In genomic region chr1:147496571-147496970, GRCh38 we compare ENCODE assay signal across 9 cellular contexts. TPM values are rescaled to one million over a fixed set of nuclear protein-coding genes. Genes with fewer than 3 reads are reported as not detected.
DNase-seq lines count a peak whose midpoint lies in the region; ATAC-seq, FAIRE-seq and TF ChIP-seq lines count a peak whose summit lies in the region.
"Had no signal": no experiment of that assay in that cellular context is flagged by ENCODE, and none has a peak within 500 bp of the region (broad histone marks: within the 10 kb centered on the region; RNA-seq: fewer than 3 reads in every experiment).

No MANE protein-coding gene starts in this region.

- CTCF ChIA-PET in BJ (lab: Yijun Ruan, JAX) = interaction anchor here (0.8 to 3.5 kb wide), 20 partner anchors 15 to 396 kb away, joined by 3 to 33 read pairs (median 5); partner anchors contain the start of gene BCL9
- CTCF ChIA-PET in IMR-90 (lab: Yijun Ruan, JAX) = interaction anchor here (0.7 to 1.4 kb wide), 5 partner anchors 15 to 396 kb away, joined by 3 to 6 read pairs (median 4); no protein-coding TSS in a partner anchor
- CTCF ChIA-PET in mammary epithelial cell (lab: Charles Lee; ENCODE audit: low non-redundant PET) = interaction anchor here (0.6 kb wide), 1 partner anchor 12 kb away, joined by 3 read pairs; no protein-coding TSS in a partner anchor

- intact Hi-C loops in IMR-90 (cut with micrococcal nuclease) (no loop called here), mammary epithelial cell (cut with micrococcal nuclease) (loop anchor here (5.0 to 10.0 kb wide), 4 partner anchors 131 to 228 kb away; no protein-coding TSS in a partner anchor), mucosa of descending colon (cut with DNase I, micrococcal nuclease) (loop anchor here (5.0 to 10.0 kb wide), 3 partner anchors 128 to 398 kb away; no protein-coding TSS in a partner anchor)

- dilution Hi-C loops in IMR-90 (cut with HindIII; ENCODE audit: low sequenced_read_pairs, unreplicated experiment) = no loop called here
- dilution Hi-C loops in mammary epithelial cell (cut with HindIII; ENCODE audit: low sequenced_read_pairs) = no loop called here

- H2AK5ac ChIP-seq in IMR-90 (ENCODE audit: low read depth, low read length) = no peak overlapping the region

- no peaks in the 10 kb centered on the region for H3K79me1 ChIP-seq in IMR-90 (ENCODE audit: low read depth in 1 of 2, low read length in 2 of 2)

- H2AFZ ChIP-seq in IMR-90 (replicated peaks; ENCODE audit: low read length, poor library complexity) (no peak overlapping the region), mammary epithelial cell (ENCODE audit: low read depth, low read length) (no peak overlapping the region)

- FAIRE-seq in GM12891 (lab: Jason Lieb, UNC) (no peak), D721Med (lab: Jason Lieb, UNC) (no peak), GM19239 (lab: Jason Lieb, UNC) (no peak)

- no peaks in the 10 kb centered on the region for H4K20me1 ChIP-seq in IMR-90 (ENCODE audit: insufficient read depth, low read length)
- H4K20me1 ChIP-seq in mammary epithelial cell (ENCODE audit: insufficient read depth, low read length) = no peaks in the 10 kb centered on the region

- no peak overlapping the region for H3K4ac ChIP-seq in IMR-90 (ENCODE audit: low read depth, low read length)

- in situ Hi-C loops in IMR-90 (cut with MboI; ENCODE audit: low sequenced_read_pairs) (loop anchor here (25.0 kb wide), 1 partner anchor 391 kb away; no protein-coding TSS in a partner anchor), mammary epithelial cell (cut with MboI; ENCODE audit: low sequenced_read_pairs in 2 of 2) (loop anchor here in 1 of 2 donors (10.0 kb wide), 3 partner anchors 138 to 408 kb away; partner anchors contain the start of gene GJA8)

- no peak overlapping the region for H4K5ac ChIP-seq in IMR-90 (ENCODE audit: low read depth, low read length)

- H3K4me2 ChIP-seq in IMR-90 (ENCODE audit: low read depth, low read length) = no peak overlapping the region
- H3K4me2 ChIP-seq in mammary epithelial cell (ENCODE audit: insufficient read depth, low read depth, low read length) = no peak overlapping the region

- ATAC-seq in IMR-90 (ENCODE audit: low read depth) (peak; percentile 28; the same call in 1 of the 2 replicates), mucosa of descending colon (peak; percentile 66)

- no peak overlapping the region for H4K8ac ChIP-seq in IMR-90 (ENCODE audit: low read depth in 2 of 2, low read length in 2 of 2)

- no peak overlapping the region for H3K56ac ChIP-seq in IMR-90 (ENCODE audit: extremely low read depth, insufficient read depth, low read length)

- H3K27me3 ChIP-seq in BJ (ENCODE audit: control insufficient read depth, insufficient read depth, low read length) = peaks cover 6% of the 10 kb centered on the region; the same call in 1 of the 2 replicates
- H3K27me3 ChIP-seq in IMR-90 (ENCODE audit: control insufficient read depth, insufficient read depth, low read length) = peaks cover 2% of the 10 kb centered on the region
- H3K27me3 ChIP-seq in mammary epithelial cell (ENCODE audit: insufficient read depth, low read length) = no peaks in the 10 kb centered on the region

- no peak overlapping the region for H2BK15ac ChIP-seq in IMR-90 (ENCODE audit: low read depth, low read length)

- H2BK20ac ChIP-seq in IMR-90 (ENCODE audit: low read depth, low read length) = no peak overlapping the region

- H2BK120ac ChIP-seq in IMR-90 (ENCODE audit: low read depth, low read length) = no peak overlapping the region

- no CpG with 5 or more reads among the region's 4 CpGs for WGBS in IMR-90 (ENCODE audit: extremely low coverage in 2 of 2, insufficient read length in 1 of 2), 2 experiments
- 100% methylated on average over 1 of the region's 4 CpGs for WGBS in mammary epithelial cell (ENCODE audit: low coverage, missing lambda C conversion rate)

- no peak overlapping the region for H2BK5ac ChIP-seq in IMR-90 (ENCODE audit: low read depth, low read length, poor library complexity, severe bottlenecking)

- no peak overlapping the region for H4K91ac ChIP-seq in IMR-90 (ENCODE audit: insufficient read depth, low read depth, low read length)

- H3K9me3 ChIP-seq in IMR-90 (ENCODE audit: control insufficient read depth, insufficient read depth, low read length) (no peaks in the 10 kb centered on the region), mammary epithelial cell (replicated peaks; ENCODE audit: insufficient read depth, low read length) (no peaks in the 10 kb centered on the region), mucosa of descending colon (no peaks in the 10 kb centered on the region)

- H3K9me1 ChIP-seq in IMR-90 (ENCODE audit: insufficient read depth, low read length) = no peaks in the 10 kb centered on the region

- H3K23ac ChIP-seq in IMR-90 (ENCODE audit: low read depth, low read length) = no peak overlapping the region

- 0 out of 2 replicates have a peak, but pooled peaks have one; percentile 4 for TF ChIP-seq RAD21 in IMR-90 (IDR thresholded peaks at IDR 0.05; ENCODE audit: low read length)

- no peaks in the 10 kb centered on the region for H3K79me2 ChIP-seq in mammary epithelial cell (ENCODE audit: insufficient read depth, low read length)

- H3K27ac ChIP-seq in IMR-90 (ENCODE audit: insufficient read depth, low read length) = no peak overlapping the region
- no peak overlapping the region for H3K27ac ChIP-seq in mammary epithelial cell (ENCODE audit: insufficient read depth, low read depth, low read length)

- H3K9ac ChIP-seq in IMR-90 (ENCODE audit: low read depth, low read length) (no peak overlapping the region), mammary epithelial cell (ENCODE audit: insufficient read depth, low read length) (no peak overlapping the region)

- H3K18ac ChIP-seq in IMR-90 (ENCODE audit: low read depth, low read length) = no peak overlapping the region

- H3K36me3 ChIP-seq in BJ (ENCODE audit: control insufficient read depth, insufficient read depth, low read length) (no peaks in the 10 kb centered on the region), IMR-90 (ENCODE audit: control insufficient read depth, insufficient read depth, low read length) (no peaks in the 10 kb centered on the region), mammary epithelial cell (ENCODE audit: insufficient read depth, low read length) (no peaks in the 10 kb centered on the region), mucosa of descending colon (ENCODE audit: low read depth) (no peaks in the 10 kb centered on the region)

- H3K14ac ChIP-seq in IMR-90 (replicated peaks; ENCODE audit: low read depth, low read length) = no peak overlapping the region

- DNase-seq in BJ (ENCODE audit: low read depth) (no peak), IMR-90 (peak; percentile 37), mammary epithelial cell (no peak), mucosa of descending colon (peak in 1 of 3 donors; percentile 22), GM12891 (ENCODE audit: insufficient read length, low spot score) (no peak), D721Med (ENCODE audit: insufficient read length, low spot score) (no peak), DMS79 treated with DMSO at 0.1 percent for 48 hours (lab: John Stamatoyannopoulos, UW) (no peak), GM19239 (ENCODE audit: insufficient read length, low spot score) (no peak)
- DNase-seq: T-helper 2 cell had no signal

- H3K4me3 ChIP-seq in BJ (ENCODE audit: low read depth, low read length) = no peak overlapping the region
- no peak overlapping the region for H3K4me3 ChIP-seq in IMR-90 (ENCODE audit: insufficient read depth, low read depth, low read length)
- no peak overlapping the region for H3K4me3 ChIP-seq in mammary epithelial cell (replicated peaks in 1 of 3; ENCODE audit: insufficient read depth in 1 of 3, low read depth in 2 of 3, low read length in 3 of 3)
- H3K4me3 ChIP-seq in mucosa of descending colon = no peak overlapping the region

- no peaks in the 10 kb centered on the region for H3K4me1 ChIP-seq in IMR-90 (ENCODE audit: control insufficient read depth, insufficient read depth, low read length)
- H3K4me1 ChIP-seq in mammary epithelial cell (ENCODE audit: insufficient read depth, low read length) = no peaks in the 10 kb centered on the region
- H3K4me1 ChIP-seq in mucosa of descending colon (ENCODE audit: low read depth) = no peaks in the 10 kb centered on the region

- no peak overlapping the region for H2AK9ac ChIP-seq in IMR-90 (replicated peaks; ENCODE audit: low read depth, low read length, poor library complexity)

- BruUV-seq in IMR-90 (replicated peaks; lab: Mats Ljungman, UMichigan) (no TSS peak), mammary epithelial cell (replicated peaks; lab: Mats Ljungman, UMichigan) (no TSS peak)

- TF ChIP-seq POLR2A in IMR-90 (IDR thresholded peaks at IDR 0.05; ENCODE audit: low read depth, low read length) (no peak), GM12891 (IDR thresholded peaks at IDR 0.05; ENCODE audit: low read depth, low read length) (no peak)

- POLR2A ChIA-PET in BJ (lab: Charles Lee) (no interaction called here), IMR-90 (lab: Charles Lee; ENCODE audit: unreplicated experiment) (no interaction called here)

- TF ChIP-seq CTCF in BJ (IDR thresholded peaks at IDR 0.05; ENCODE audit: insufficient read depth, low read depth, low read length) (peak; percentile 58), IMR-90 (conservative IDR thresholded peaks at IDR 0.05; ENCODE audit: low read depth, low read length) (peak; percentile 41), mammary epithelial cell (conservative IDR thresholded peaks at IDR 0.05 in 1 of 2, IDR thresholded peaks at IDR 0.05 in 1 of 2; ENCODE audit: extremely low read depth in 1 of 2, insufficient read depth in 1 of 2, low read depth in 1 of 2, low read length in 2 of 2) (peak; percentile 39 to 46), mucosa of descending colon (IDR thresholded peaks at IDR 0.05) (no peak), D721Med (IDR thresholded peaks at IDR 0.05; ENCODE audit: insufficient read depth, missing control alignments) (no peak)

TF ChIP-seq in IMR-90, 13 proteins besides CTCF, POLR2A, EP300 and RAD21 (continues in another document):
- no peak for TF ChIP-seq CHD1 (IDR thresholded peaks at IDR 0.05; ENCODE audit: low read depth, low read length)
- no peak for TF ChIP-seq NFE2L2 (IDR thresholded peaks at IDR 0.05; ENCODE audit: low read depth, low read length)
- no peak for TF ChIP-seq MAZ (IDR thresholded peaks at IDR 0.05; ENCODE audit: borderline replicate concordance, low read depth, low read length)

TF ChIP-seq in GM12891, 5 proteins besides CTCF, POLR2A, EP300 and RAD21 (continues in another document):
- no peak for TF ChIP-seq TAF1 (IDR thresholded peaks at IDR 0.05; ENCODE audit: low read depth, low read length)
- no peak for TF ChIP-seq POLR2AphosphoS5 (IDR thresholded peaks at IDR 0.05; ENCODE audit: low read depth, low read length)
- TF ChIP-seq SPI1 (IDR thresholded peaks at IDR 0.05; ENCODE audit: low read depth, low read length) = no peak

RNA-seq across cellular contexts. Expression of gene BCL9, which starts 44.7 kb away (rescaled TPM):
- 4.8 and 5.3 TPM in 2 replicates for polyA plus RNA-seq in BJ (2011; rRNA removed)
- polyA minus RNA-seq in BJ (2011; rRNA and poly(A)+ RNA removed) = 6.2 and 8.7 TPM in 2 replicates
- total RNA-seq in IMR-90 (2012; rRNA removed) = 3.6 and 5.0 TPM in 2 replicates
- polyA plus RNA-seq in IMR-90 (2012; rRNA removed) = 10.5 and 12.4 TPM in 2 replicates
- 4.2 and 9.7 TPM in 2 replicates for polyA plus RNA-seq in IMR-90 (2012; cell fraction: cytosol; rRNA removed)
- polyA plus RNA-seq in IMR-90 (2012; cell fraction: nucleus; rRNA removed; ENCODE audit: low replicate concordance) = 9.2 and 12.4 TPM in 2 replicates
- 10 to 100 TPM in 1 of 2 donors, 1 to 10 TPM in 1; 4.3 to 13.7 TPM for total RNA-seq in mammary epithelial cell
- 4.1 TPM for polyA plus RNA-seq in mammary epithelial cell
- 4.1 TPM for polyA minus RNA-seq in mammary epithelial cell
- 10 to 100 TPM; 17.2 to 24.9 (median 18.6) TPM for total RNA-seq in mucosa of descending colon
- 7.4 TPM for polyA plus RNA-seq in GM12891 (2012; ENCODE audit: low read depth, missing spikeins)

Comparison
In these comparisons a context has a peak if more than half of its experiments do, and no peak if none do; other contexts are left out.
1. CTCF ChIP-seq: peak in BJ (single experiment), IMR-90 (single experiment) and mammary epithelial cell (2 of 2); none in mucosa of descending colon (single experiment) and D721Med (single experiment).